In the genomic region with DNA sequence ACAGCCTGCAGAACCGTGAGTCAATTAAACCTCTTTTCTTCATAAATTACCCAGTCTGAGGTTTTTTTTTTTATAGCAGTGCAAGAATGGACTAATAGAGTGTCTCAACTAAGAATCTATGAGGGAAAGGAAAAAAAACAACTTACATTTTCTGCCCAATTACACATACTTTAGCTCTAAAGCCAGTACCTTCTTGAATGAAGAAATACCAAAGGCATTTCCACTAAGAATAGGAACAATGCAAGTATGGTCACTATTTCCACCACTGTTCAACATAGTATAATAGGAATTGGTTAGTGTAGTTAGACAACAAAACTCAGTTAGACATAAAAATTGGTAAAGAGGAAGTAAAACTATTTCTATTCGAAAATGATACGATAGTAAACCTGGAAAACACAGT, we compare ENCODE assay signal across 1 cellular context.
TF ChIP-seq lines count a peak whose summit lies in the region.

No MANE protein-coding gene starts in this region.

TF ChIP-seq in WTC11, 78 proteins besides CTCF, POLR2A, EP300 and RAD21 (continued from another document):
- TF ChIP-seq, protein P1, sequence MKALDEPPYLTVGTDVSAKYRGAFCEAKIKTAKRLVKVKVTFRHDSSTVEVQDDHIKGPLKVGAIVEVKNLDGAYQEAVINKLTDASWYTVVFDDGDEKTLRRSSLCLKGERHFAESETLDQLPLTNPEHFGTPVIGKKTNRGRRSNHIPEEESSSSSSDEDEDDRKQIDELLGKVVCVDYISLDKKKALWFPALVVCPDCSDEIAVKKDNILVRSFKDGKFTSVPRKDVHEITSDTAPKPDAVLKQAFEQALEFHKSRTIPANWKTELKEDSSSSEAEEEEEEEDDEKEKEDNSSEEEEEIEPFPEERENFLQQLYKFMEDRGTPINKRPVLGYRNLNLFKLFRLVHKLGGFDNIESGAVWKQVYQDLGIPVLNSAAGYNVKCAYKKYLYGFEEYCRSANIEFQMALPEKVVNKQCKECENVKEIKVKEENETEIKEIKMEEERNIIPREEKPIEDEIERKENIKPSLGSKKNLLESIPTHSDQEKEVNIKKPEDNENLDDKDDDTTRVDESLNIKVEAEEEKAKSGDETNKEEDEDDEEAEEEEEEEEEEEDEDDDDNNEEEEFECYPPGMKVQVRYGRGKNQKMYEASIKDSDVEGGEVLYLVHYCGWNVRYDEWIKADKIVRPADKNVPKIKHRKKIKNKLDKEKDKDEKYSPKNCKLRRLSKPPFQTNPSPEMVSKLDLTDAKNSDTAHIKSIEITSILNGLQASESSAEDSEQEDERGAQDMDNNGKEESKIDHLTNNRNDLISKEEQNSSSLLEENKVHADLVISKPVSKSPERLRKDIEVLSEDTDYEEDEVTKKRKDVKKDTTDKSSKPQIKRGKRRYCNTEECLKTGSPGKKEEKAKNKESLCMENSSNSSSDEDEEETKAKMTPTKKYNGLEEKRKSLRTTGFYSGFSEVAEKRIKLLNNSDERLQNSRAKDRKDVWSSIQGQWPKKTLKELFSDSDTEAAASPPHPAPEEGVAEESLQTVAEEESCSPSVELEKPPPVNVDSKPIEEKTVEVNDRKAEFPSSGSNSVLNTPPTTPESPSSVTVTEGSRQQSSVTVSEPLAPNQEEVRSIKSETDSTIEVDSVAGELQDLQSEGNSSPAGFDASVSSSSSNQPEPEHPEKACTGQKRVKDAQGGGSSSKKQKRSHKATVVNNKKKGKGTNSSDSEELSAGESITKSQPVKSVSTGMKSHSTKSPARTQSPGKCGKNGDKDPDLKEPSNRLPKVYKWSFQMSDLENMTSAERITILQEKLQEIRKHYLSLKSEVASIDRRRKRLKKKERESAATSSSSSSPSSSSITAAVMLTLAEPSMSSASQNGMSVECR (CRISPR knock-in tag; IDR thresholded peaks at IDR 0.05; ENCODE audit: borderline replicate concordance), result no peak
- TF ChIP-seq JUN (CRISPR knock-in tag; IDR thresholded peaks at IDR 0.05) (no peak), GABPB1 (CRISPR knock-in tag; IDR thresholded peaks at IDR 0.05) (no peak), GTF2I (CRISPR knock-in tag; conservative IDR thresholded peaks at IDR 0.05) (no peak)
